ENCODE assay signal across 20 cellular contexts in genomic region chr7:2025188-2025587, GRCh38.
A peak's percentile ranks its signal among the peaks of the same experiment; 100 is the strongest.
DNase-seq lines count a peak whose midpoint lies in the region; ATAC-seq and TF ChIP-seq lines count a peak whose summit lies in the region.
"Had no signal": no experiment of that assay in that cellular context is flagged by ENCODE, and none has a peak within 500 bp of the region (broad histone marks: within the 10 kb centered on the region; RNA-seq: fewer than 3 reads in every experiment).

No MANE protein-coding gene starts in this region.

- H3K27me3 Mint-ChIP-seq in WTC11 (ENCODE audit: low read depth): no peaks in the 10 kb centered on the region
- no peaks in the 10 kb centered on the region for H3K27me3 Mint-ChIP-seq in dendritic cell treated with granulocyte-macrophage colony-stimulating factor and Interleukin-4, amounts not matched to agents 40 ng/mL and 50 ng/mL, for 4 days
- H3K27me3 Mint-ChIP-seq: CD4-positive, alpha-beta memory T cell had no signal

- peaks cover 29% of the 10 kb centered on the region for H3K36me3 Mint-ChIP-seq in WTC11
- peaks cover 38% of the 10 kb centered on the region for H3K36me3 Mint-ChIP-seq in dendritic cell treated with granulocyte-macrophage colony-stimulating factor and Interleukin-4, amounts not matched to agents 40 ng/mL and 50 ng/mL, for 4 days (ENCODE audit: low read depth)

- H3K9me3 Mint-ChIP-seq in WTC11: peaks cover 37% of the 10 kb centered on the region
- H3K9me3 Mint-ChIP-seq in dendritic cell treated with granulocyte-macrophage colony-stimulating factor and Interleukin-4, amounts not matched to agents 40 ng/mL and 50 ng/mL, for 4 days: peaks cover 51% of the 10 kb centered on the region

- in situ Hi-C loops in ACHN (cut with HindIII; ENCODE audit: low pct_ligation_motif_present, low pct_unique_long_range_greater_than_20kb, low sequenced_read_pairs): no loop called here

- H3K79me2 ChIP-seq in SK-N-SH (ENCODE audit: insufficient read depth): peaks cover 7% of the 10 kb centered on the region; the same call in 1 of the 2 replicates

- POLR2A ChIA-PET in SK-N-SH (lab: Yijun Ruan, JAX): no interaction called here
- POLR2A ChIA-PET in WTC11 (lab: Charles Lee): no interaction called here

- no peak for TF ChIP-seq RAD21 in SK-N-SH (IDR thresholded peaks at IDR 0.05; ENCODE audit: low read length)

- DNase-seq in SK-N-SH (peak; percentile 32), ACHN (peak; percentile 10), WTC11 (ENCODE audit: low spot score) (no peak), C1 segment of cervical spinal cord (lab: John Stamatoyannopoulos, UW) (no peak), middle frontal gyrus (ENCODE audit: extremely low spot score, low spot score) (no peak)
- DNase-seq: AML-193; Calu3; CD4-positive, alpha-beta memory T cell; COR-L47; DND-41; H9; HFFc6 had no signal

- no peaks in the 10 kb centered on the region for H3K9me2 ChIP-seq in SK-N-SH

- H4K20me1 ChIP-seq in SK-N-SH (ENCODE audit: insufficient read depth): no peaks in the 10 kb centered on the region

- no peak overlapping the region for H3K4me3 Mint-ChIP-seq in WTC11
- no peak overlapping the region for H3K4me3 Mint-ChIP-seq in dendritic cell treated with granulocyte-macrophage colony-stimulating factor and Interleukin-4, amounts not matched to agents 40 ng/mL and 50 ng/mL, for 4 days
- H3K4me3 Mint-ChIP-seq: CD4-positive, alpha-beta memory T cell; GM23338; H9; HFFc6 had no signal

- H3K9ac ChIP-seq in SK-N-SH: no peak overlapping the region
- H3K9ac ChIP-seq: BLaER1 treated with 17β-estradiol and CSF1 and Interleukin-3, amounts not matched to agents 10 nM and 100 nM had no signal

- H3K4me1 Mint-ChIP-seq in WTC11: no peaks in the 10 kb centered on the region
- H3K4me1 Mint-ChIP-seq in dendritic cell treated with granulocyte-macrophage colony-stimulating factor and Interleukin-4, amounts not matched to agents 40 ng/mL and 50 ng/mL, for 4 days (ENCODE audit: low read depth): peaks cover 50% of the 10 kb centered on the region
- H3K4me1 Mint-ChIP-seq: GM23338, H9 had no signal

- CTCF ChIA-PET in SK-N-SH (lab: Yijun Ruan, JAX) (interaction anchor here (1.1 kb wide), 1 partner anchor 9 kb away, joined by 4 read pairs; no protein-coding TSS in a partner anchor), WTC11 (lab: Charles Lee) (no interaction called here)

- no peak for TF ChIP-seq CTCF in SK-N-SH (IDR thresholded peaks at IDR 0.05)
- TF ChIP-seq CTCF in WTC11 (IDR thresholded peaks at IDR 0.05): no peak

- no peak overlapping the region for H3K27ac ChIP-seq in SK-N-SH (ENCODE audit: low read depth in 2 of 2, low read length in 1 of 2)
- H3K27ac ChIP-seq: 22Rv1 had no signal

- intact Hi-C loops in dendritic cell treated with granulocyte-macrophage colony-stimulating factor and Interleukin-4, amounts not matched to agents 40 ng/mL and 50 ng/mL, for 4 days (cut with micrococcal nuclease): loop anchor here (10.0 kb wide), 1 partner anchor 110 kb away; no protein-coding TSS in a partner anchor

- H3K4me1 ChIP-seq in SK-N-SH (ENCODE audit: control insufficient read depth in 1 of 2, insufficient read depth in 2 of 2, low read depth in 1 of 2, low read length in 1 of 2): peaks cover under 1 to 4% of the 10 kb centered on the region in 2 experiments; a peak in 2 of 4 replicates
- H3K4me1 ChIP-seq: BE2C had no signal

- H3K36me3 ChIP-seq in SK-N-SH (replicated peaks in 1 of 2; ENCODE audit: control insufficient read depth in 1 of 2, insufficient read depth in 2 of 2, low read length in 1 of 2): peaks cover 0 to 20% of the 10 kb centered on the region in 2 experiments
- H3K36me3 ChIP-seq: BE2C had no signal

- 91% methylated on average over 4 of the region's 4 CpGs for WGBS in SK-N-SH (ENCODE audit: low lambda C conversion rate)

- no peak overlapping the region for H2AFZ ChIP-seq in SK-N-SH (ENCODE audit: low read depth)
- H2AFZ ChIP-seq: GM23338 had no signal

- no peaks in the 10 kb centered on the region for H3F3A ChIP-seq in SK-N-SH (replicated peaks; ENCODE audit: insufficient read depth)

- H3K27me3 ChIP-seq in SK-N-SH (ENCODE audit: insufficient read depth): no peaks in the 10 kb centered on the region
- H3K27me3 ChIP-seq: BE2C had no signal

- peaks cover 42% of the 10 kb centered on the region for H3K9me3 ChIP-seq in SK-N-SH
- H3K9me3 ChIP-seq: BE2C had no signal

- no peak overlapping the region for H3K4me3 ChIP-seq in SK-N-SH (ENCODE audit: low read depth in 2 of 2, low read length in 1 of 2)
- H3K4me3 ChIP-seq: GM23338 had no signal

- no peak for TF ChIP-seq EP300 in SK-N-SH (IDR thresholded peaks at IDR 0.05; ENCODE audit: borderline replicate concordance in 1 of 2, low read depth in 1 of 2, low read length in 1 of 2)

- H3K4me2 ChIP-seq in SK-N-SH: no peak overlapping the region
- H3K4me2 ChIP-seq: GM23338 had no signal

- ATAC-seq in SK-N-SH treated with all-trans-retinoic acid at 6 μM for 48 hours: no peak
- ATAC-seq in WTC11: no peak
- ATAC-seq in GM18502 (IDR thresholded peaks at IDR 0.05; ENCODE audit: poor library complexity, unreplicated experiment): no peak
- ATAC-seq: GM23338, HCT116 had no signal

- H3K27ac Mint-ChIP-seq in WTC11: no peak overlapping the region
- peak overlapping the region; percentile 94 for H3K27ac Mint-ChIP-seq in dendritic cell treated with granulocyte-macrophage colony-stimulating factor and Interleukin-4, amounts not matched to agents 40 ng/mL and 50 ng/mL, for 4 days
- H3K27ac Mint-ChIP-seq: CD4-positive, alpha-beta memory T cell; GM23338; H9; HFFc6 had no signal

TF ChIP-seq in SK-N-SH, 30 proteins besides CTCF, POLR2A, EP300 and RAD21 (continues in another document):
- no peak for TF ChIP-seq USF2 (IDR thresholded peaks at IDR 0.05; ENCODE audit: borderline replicate concordance, low read depth, low read length)
- no peak for TF ChIP-seq FOSL2 (IDR thresholded peaks at IDR 0.05; ENCODE audit: borderline replicate concordance, low read depth)
- no peak for TF ChIP-seq RCOR1 (IDR thresholded peaks at IDR 0.05; ENCODE audit: low read length)
- TF ChIP-seq TAF1 (IDR thresholded peaks at IDR 0.05; ENCODE audit: borderline replicate concordance, low read depth, low read length): no peak
- no peak for TF ChIP-seq RFX5 (IDR thresholded peaks at IDR 0.05; ENCODE audit: low read length)
- TF ChIP-seq POLR2AphosphoS5 (IDR thresholded peaks at IDR 0.05; ENCODE audit: low read depth, low read length): no peak
- TF ChIP-seq JUND (IDR thresholded peaks at IDR 0.05): no peak
- TF ChIP-seq NFIC (IDR thresholded peaks at IDR 0.05; ENCODE audit: borderline replicate concordance): no peak
- TF ChIP-seq SIN3A (IDR thresholded peaks at IDR 0.05; ENCODE audit: borderline replicate concordance, low read depth, low read length): no peak
- TF ChIP-seq TCF12 (IDR thresholded peaks at IDR 0.05): no peak

TF ChIP-seq in SK-N-SH treated with all-trans-retinoic acid at 6 μM for 48 hours, 23 proteins besides CTCF, POLR2A, EP300 and RAD21 (continues in another document):
- no peak for TF ChIP-seq TSHZ2 (CRISPR knock-in tag; IDR thresholded peaks at IDR 0.05)
- no peak for TF ChIP-seq ESRRG (CRISPR knock-in tag; IDR thresholded peaks at IDR 0.05)
- no peak for TF ChIP-seq TCF4 (CRISPR knock-in tag; IDR thresholded peaks at IDR 0.05; ENCODE audit: borderline replicate concordance)
- no peak for TF ChIP-seq OSR1 (CRISPR knock-in tag; IDR thresholded peaks at IDR 0.05)

TF ChIP-seq in WTC11, 78 proteins besides CTCF, POLR2A, EP300 and RAD21:
- peak; percentile 94 for TF ChIP-seq ZNF317 (CRISPR knock-in tag; IDR thresholded peaks at IDR 0.05; ENCODE audit: borderline replicate concordance, low read depth)
- TF ChIP-seq, protein P1, sequence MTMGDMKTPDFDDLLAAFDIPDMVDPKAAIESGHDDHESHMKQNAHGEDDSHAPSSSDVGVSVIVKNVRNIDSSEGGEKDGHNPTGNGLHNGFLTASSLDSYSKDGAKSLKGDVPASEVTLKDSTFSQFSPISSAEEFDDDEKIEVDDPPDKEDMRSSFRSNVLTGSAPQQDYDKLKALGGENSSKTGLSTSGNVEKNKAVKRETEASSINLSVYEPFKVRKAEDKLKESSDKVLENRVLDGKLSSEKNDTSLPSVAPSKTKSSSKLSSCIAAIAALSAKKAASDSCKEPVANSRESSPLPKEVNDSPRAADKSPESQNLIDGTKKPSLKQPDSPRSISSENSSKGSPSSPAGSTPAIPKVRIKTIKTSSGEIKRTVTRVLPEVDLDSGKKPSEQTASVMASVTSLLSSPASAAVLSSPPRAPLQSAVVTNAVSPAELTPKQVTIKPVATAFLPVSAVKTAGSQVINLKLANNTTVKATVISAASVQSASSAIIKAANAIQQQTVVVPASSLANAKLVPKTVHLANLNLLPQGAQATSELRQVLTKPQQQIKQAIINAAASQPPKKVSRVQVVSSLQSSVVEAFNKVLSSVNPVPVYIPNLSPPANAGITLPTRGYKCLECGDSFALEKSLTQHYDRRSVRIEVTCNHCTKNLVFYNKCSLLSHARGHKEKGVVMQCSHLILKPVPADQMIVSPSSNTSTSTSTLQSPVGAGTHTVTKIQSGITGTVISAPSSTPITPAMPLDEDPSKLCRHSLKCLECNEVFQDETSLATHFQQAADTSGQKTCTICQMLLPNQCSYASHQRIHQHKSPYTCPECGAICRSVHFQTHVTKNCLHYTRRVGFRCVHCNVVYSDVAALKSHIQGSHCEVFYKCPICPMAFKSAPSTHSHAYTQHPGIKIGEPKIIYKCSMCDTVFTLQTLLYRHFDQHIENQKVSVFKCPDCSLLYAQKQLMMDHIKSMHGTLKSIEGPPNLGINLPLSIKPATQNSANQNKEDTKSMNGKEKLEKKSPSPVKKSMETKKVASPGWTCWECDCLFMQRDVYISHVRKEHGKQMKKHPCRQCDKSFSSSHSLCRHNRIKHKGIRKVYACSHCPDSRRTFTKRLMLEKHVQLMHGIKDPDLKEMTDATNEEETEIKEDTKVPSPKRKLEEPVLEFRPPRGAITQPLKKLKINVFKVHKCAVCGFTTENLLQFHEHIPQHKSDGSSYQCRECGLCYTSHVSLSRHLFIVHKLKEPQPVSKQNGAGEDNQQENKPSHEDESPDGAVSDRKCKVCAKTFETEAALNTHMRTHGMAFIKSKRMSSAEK (CRISPR knock-in tag; IDR thresholded peaks at IDR 0.05; ENCODE audit: borderline replicate concordance): no peak

Comparison
In these comparisons a context has a peak if more than half of its experiments do, and no peak if none do; other contexts are left out.
1. DNase-seq: peak in SK-N-SH (single experiment) and ACHN (single experiment); none in WTC11 (single experiment), C1 segment of cervical spinal cord (0 of 14) and middle frontal gyrus (single experiment).